ENCODE assay signal across 28 cellular contexts in the genomic region with DNA sequence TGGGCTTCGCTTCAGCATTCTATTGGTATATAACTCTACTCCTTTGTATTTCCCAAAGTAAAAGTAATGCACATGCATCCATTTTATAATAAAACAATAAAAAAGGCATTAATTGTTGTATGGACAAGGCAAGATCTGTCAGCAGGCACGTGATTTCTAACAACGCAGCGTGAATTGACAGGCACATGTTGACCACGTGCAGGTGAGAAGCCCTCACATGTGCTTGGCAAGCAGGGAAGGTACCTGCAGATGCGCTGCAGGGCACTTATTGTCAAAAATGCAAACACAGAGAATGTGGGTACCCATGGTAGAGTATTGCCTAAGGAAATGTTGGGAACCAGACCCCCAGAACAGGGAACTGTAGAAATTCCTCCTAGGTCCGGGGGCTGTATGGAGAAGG.
"Had no signal": no experiment of that assay in that cellular context is flagged by ENCODE, and none has a peak within 500 bp of the region (broad histone marks: within the 10 kb centered on the region; RNA-seq: fewer than 3 reads in every experiment).

No MANE protein-coding gene starts in this region.

- H3K4me3 Mint-ChIP-seq: activated B cell treated with CpG ODN at 0.5 μM for 24 hours; activated CD4-positive, alpha-beta memory T cell treated with anti-CD3 and anti-CD28 coated beads for 36 hours; activated CD4-positive, alpha-beta T cell treated with anti-CD3 and anti-CD28 coated beads, Interleukin-2, amount 10 ng/mL, durations not matched to agents 7 days and 5 days; activated naive CD4-positive, alpha-beta T cell treated with anti-CD3 and anti-CD28 coated beads for 36 hours; activated naive CD8-positive, alpha-beta T cell; activated naive CD8-positive, alpha-beta T cell treated with anti-CD3 and anti-CD28 coated beads, Interleukin-2, amount 50 U/mL, for 24 hours; activated T-cell treated with anti-CD3 and anti-CD28 coated beads, Interleukin-2, amount 50 U/mL, for 4 hours; activated T-helper 1 cell treated with anti-CD3 and anti-CD28 coated beads, Interleukin-12 subunit alpha, Interleukin-12 subunit beta, Interleukin-2, Interleukin-4 antibody, amounts not matched to agents 30 ng/mL and 10 ng/mL and 1 ng/mL, durations not matched to agents 14 hours and 24 hours and 36 hours; T-cell; T-helper 17 cell had no signal

- H3K27ac ChIP-seq: brain microvascular endothelial cell, SJSA1, VCaP had no signal

- H3K9me3 ChIP-seq: SJSA1 had no signal

- H3K27me3 ChIP-seq: brain microvascular endothelial cell had no signal

- H3K4me1 ChIP-seq: SJSA1 had no signal

- H3K27ac Mint-ChIP-seq: activated B cell treated with CpG ODN at 0.5 μM for 24 hours; activated CD4-positive, alpha-beta memory T cell treated with anti-CD3 and anti-CD28 coated beads for 36 hours; activated CD4-positive, alpha-beta T cell treated with anti-CD3 and anti-CD28 coated beads, Interleukin-2, amount 10 ng/mL, durations not matched to agents 7 days and 5 days; activated naive CD4-positive, alpha-beta T cell treated with anti-CD3 and anti-CD28 coated beads for 36 hours; activated naive CD8-positive, alpha-beta T cell; activated naive CD8-positive, alpha-beta T cell treated with anti-CD3 and anti-CD28 coated beads, Interleukin-2, amount 50 U/mL, for 24 hours; activated T-helper 1 cell treated with anti-CD3 and anti-CD28 coated beads, Interleukin-12 subunit alpha, Interleukin-12 subunit beta, Interleukin-2, Interleukin-4 antibody, amounts not matched to agents 30 ng/mL and 10 ng/mL and 1 ng/mL, durations not matched to agents 14 hours and 24 hours and 36 hours; T-cell; T-helper 17 cell had no signal

- H3K36me3 Mint-ChIP-seq: activated CD4-positive, alpha-beta memory T cell treated with anti-CD3 and anti-CD28 coated beads for 36 hours; activated naive CD8-positive, alpha-beta T cell; T-cell had no signal

- H3K4me3 ChIP-seq: K562, SJSA1 had no signal

- H3K27me3 Mint-ChIP-seq: activated naive CD8-positive, alpha-beta T cell; T-helper 17 cell had no signal

- H3K9me3 Mint-ChIP-seq: activated B cell treated with CpG ODN at 0.5 μM for 24 hours; activated CD4-positive, alpha-beta memory T cell treated with anti-CD3 and anti-CD28 coated beads for 36 hours; activated CD4-positive, alpha-beta T cell treated with anti-CD3 and anti-CD28 coated beads, Interleukin-2, amount 10 ng/mL, durations not matched to agents 7 days and 5 days; activated naive CD4-positive, alpha-beta T cell treated with anti-CD3 and anti-CD28 coated beads for 36 hours; activated T-cell treated with anti-CD3 and anti-CD28 coated beads, Interleukin-2, amount 50 U/mL, for 4 hours; activated T-helper 1 cell treated with anti-CD3 and anti-CD28 coated beads, Interleukin-12 subunit alpha, Interleukin-12 subunit beta, Interleukin-2, Interleukin-4 antibody, amounts not matched to agents 30 ng/mL and 10 ng/mL and 1 ng/mL, durations not matched to agents 14 hours and 24 hours and 36 hours; T-cell had no signal

- H3K4me1 Mint-ChIP-seq: activated B cell treated with CpG ODN at 0.5 μM for 24 hours; activated CD4-positive, alpha-beta T cell treated with anti-CD3 and anti-CD28 coated beads, Interleukin-2, amount 10 ng/mL, durations not matched to agents 7 days and 5 days; activated naive CD8-positive, alpha-beta T cell treated with anti-CD3 and anti-CD28 coated beads, Interleukin-2, amount 50 U/mL, for 24 hours; T-cell; T-helper 17 cell had no signal

- H3K36me3 ChIP-seq: brain microvascular endothelial cell, SJSA1 had no signal

- DNase-seq: activated B cell treated with CpG ODN at 0.5 μM for 24 hours; activated CD4-positive, alpha-beta memory T cell treated with anti-CD3 and anti-CD28 coated beads for 36 hours; activated CD4-positive, alpha-beta T cell treated with anti-CD3 and anti-CD28 coated beads, Interleukin-2, amount 10 ng/mL, durations not matched to agents 7 days and 5 days; activated CD4-positive, CD25-positive, alpha-beta regulatory T cell treated with anti-CD3 and anti-CD28 coated beads, Interleukin-2, amount 50 U/mL, for 72 hours; activated CD8-positive, alpha-beta memory T cell treated with anti-CD3 and anti-CD28 coated beads, Interleukin-2, amount 50 U/mL, for 4 hours; activated gamma-delta T cell treated with Interleukin-2 at 50 U/mL for 16 hours; activated naive CD4-positive, alpha-beta T cell treated with anti-CD3 and anti-CD28 coated beads for 36 hours; activated naive CD8-positive, alpha-beta T cell treated with anti-CD3 and anti-CD28 coated beads, Interleukin-2, amount 50 U/mL, for 24 hours; activated T-cell treated with anti-CD3 and anti-CD28 coated beads for 4 hours; activated T-cell treated with anti-CD3 and anti-CD28 coated beads, Interleukin-2, amount 50 U/mL, for 4 hours; anterior cingulate cortex; brain microvascular endothelial cell; central memory CD4-positive, alpha-beta T cell; IMR-90; NCI-H1105; NCI-H1436 treated with DMSO at 0.1 percent for 48 hours; NCI-H2029 treated with DMSO at 0.1 percent for 48 hours; NCI-H2107; NCI-H226; NCI-H446 treated with DMSO at 0.1 percent for 48 hours; NCI-H524; T-cell; T-helper 17 cell had no signal
